Comparison of ENCODE assay signal across 2 cellular contexts in the genomic region with DNA sequence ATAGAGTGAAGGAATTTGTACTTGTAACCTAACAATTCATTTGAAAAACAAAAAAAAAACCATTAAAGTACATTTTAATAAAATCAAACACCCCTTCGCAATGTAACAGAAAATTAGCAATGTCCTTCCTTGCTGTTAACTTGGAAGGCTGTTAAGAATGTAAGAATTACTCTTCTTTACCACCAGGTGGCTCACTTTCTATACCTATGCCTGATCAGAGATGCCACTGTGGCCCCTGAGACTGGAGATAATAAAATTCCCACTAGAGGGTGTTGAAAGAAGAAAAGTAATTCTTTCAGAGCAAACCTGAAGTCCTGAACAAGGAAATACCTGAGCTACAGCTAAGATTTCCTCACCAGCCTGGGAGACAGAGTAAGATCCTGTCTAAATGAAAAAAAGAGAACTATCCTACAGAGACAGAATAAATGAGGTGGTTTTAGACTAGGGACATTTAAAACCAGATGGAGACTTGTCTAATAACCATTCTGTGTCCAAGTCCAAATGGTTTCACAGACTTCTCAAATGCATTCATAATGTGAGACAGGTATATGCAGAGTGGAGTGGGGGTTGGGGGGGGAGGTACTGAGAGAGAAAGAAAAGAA.
TF ChIP-seq lines count a peak whose summit lies in the region.

No MANE protein-coding gene starts in this region.

TF ChIP-seq in GM23338, 12 proteins besides CTCF, POLR2A, EP300 and RAD21:
- TF ChIP-seq, protein P1, sequence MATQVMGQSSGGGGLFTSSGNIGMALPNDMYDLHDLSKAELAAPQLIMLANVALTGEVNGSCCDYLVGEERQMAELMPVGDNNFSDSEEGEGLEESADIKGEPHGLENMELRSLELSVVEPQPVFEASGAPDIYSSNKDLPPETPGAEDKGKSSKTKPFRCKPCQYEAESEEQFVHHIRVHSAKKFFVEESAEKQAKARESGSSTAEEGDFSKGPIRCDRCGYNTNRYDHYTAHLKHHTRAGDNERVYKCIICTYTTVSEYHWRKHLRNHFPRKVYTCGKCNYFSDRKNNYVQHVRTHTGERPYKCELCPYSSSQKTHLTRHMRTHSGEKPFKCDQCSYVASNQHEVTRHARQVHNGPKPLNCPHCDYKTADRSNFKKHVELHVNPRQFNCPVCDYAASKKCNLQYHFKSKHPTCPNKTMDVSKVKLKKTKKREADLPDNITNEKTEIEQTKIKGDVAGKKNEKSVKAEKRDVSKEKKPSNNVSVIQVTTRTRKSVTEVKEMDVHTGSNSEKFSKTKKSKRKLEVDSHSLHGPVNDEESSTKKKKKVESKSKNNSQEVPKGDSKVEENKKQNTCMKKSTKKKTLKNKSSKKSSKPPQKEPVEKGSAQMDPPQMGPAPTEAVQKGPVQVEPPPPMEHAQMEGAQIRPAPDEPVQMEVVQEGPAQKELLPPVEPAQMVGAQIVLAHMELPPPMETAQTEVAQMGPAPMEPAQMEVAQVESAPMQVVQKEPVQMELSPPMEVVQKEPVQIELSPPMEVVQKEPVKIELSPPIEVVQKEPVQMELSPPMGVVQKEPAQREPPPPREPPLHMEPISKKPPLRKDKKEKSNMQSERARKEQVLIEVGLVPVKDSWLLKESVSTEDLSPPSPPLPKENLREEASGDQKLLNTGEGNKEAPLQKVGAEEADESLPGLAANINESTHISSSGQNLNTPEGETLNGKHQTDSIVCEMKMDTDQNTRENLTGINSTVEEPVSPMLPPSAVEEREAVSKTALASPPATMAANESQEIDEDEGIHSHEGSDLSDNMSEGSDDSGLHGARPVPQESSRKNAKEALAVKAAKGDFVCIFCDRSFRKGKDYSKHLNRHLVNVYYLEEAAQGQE (IDR thresholded peaks at IDR 0.05; ENCODE audit: unreplicated experiment) = no peak
- no peak for TF ChIP-seq POLR2AphosphoS5 (IDR thresholded peaks at IDR 0.05; ENCODE audit: low read depth)
- no peak for TF ChIP-seq ZNF114 (CRISPR knock-in tag; IDR thresholded peaks at IDR 0.05)

TF ChIP-seq in Ishikawa, 13 proteins besides CTCF, POLR2A, EP300 and RAD21 (continued from another document):
- TF ChIP-seq, protein P2, sequence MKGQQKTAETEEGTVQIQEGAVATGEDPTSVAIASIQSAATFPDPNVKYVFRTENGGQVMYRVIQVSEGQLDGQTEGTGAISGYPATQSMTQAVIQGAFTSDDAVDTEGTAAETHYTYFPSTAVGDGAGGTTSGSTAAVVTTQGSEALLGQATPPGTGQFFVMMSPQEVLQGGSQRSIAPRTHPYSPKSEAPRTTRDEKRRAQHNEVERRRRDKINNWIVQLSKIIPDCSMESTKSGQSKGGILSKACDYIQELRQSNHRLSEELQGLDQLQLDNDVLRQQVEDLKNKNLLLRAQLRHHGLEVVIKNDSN (IDR thresholded peaks at IDR 0.05) = no peak
- TF ChIP-seq YY1 (IDR thresholded peaks at IDR 0.05; ENCODE audit: low read depth) (no peak), ZBTB7A (IDR thresholded peaks at IDR 0.05; ENCODE audit: low read depth) (no peak), NFIC (IDR thresholded peaks at IDR 0.05) (no peak), TAF1 (IDR thresholded peaks at IDR 0.05; ENCODE audit: low read depth) (no peak), CREB1 (IDR thresholded peaks at IDR 0.05; ENCODE audit: low read depth) (no peak)
- TF ChIP-seq, protein P1 (IDR thresholded peaks at IDR 0.05; ENCODE audit: low read depth) = no peak
